ENCODE assay signal across 8 cellular contexts in the genomic region with DNA sequence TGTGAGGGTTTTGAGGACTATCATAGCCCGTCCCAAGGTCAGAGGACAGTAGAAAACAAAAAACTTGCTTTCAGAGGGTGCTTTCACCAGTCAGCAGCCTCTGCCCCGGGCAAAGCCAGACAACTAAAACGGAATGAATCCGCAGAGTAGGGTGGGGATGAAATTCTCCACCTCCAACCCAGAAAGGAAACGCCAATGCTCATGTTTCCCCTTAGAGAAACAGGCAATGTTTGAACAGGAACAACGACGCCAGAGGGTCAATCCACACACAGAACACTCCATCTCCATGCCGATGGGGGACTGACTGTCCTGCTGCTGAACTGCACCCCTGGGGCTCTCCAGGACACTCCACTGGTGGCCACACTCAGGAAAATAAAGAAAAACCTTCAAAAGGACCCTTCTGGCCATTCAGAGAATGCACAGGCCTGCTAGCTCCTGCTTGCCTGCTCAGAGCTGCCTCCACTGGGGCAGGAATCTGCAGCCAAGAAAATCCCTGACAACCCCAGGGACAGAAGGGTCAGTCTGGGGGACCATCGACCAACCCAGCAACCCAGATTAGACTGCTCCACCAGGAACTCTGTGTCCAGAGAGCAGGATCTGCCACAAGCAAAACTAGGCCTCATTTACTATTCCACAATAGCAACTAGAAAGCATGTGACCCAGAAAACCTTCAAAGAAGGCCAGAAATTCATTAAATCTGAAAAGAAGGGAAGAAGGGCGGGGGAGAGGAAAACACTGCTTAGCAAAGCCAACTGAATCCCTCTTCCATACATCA.
DNase-seq lines count a peak whose midpoint lies in the region; ATAC-seq and TF ChIP-seq lines count a peak whose summit lies in the region.

No MANE protein-coding gene starts in this region.

- H3K36me3 Mint-ChIP-seq in activated CD4-positive, alpha-beta T cell treated with anti-CD3 and anti-CD28 coated beads for 36 hours (ENCODE audit: low read depth): peaks cover 26% of the 10 kb centered on the region
- H3K36me3 Mint-ChIP-seq in activated T-helper 2 cell treated with anti-CD3 and anti-CD28 coated beads, Interferon-gamma antibody, Interleukin-2, Interleukin-4, amounts not matched to agents 10 μg/mL and 5 μg/mL and 100 μg/mL, durations not matched to agents 14 hours and 24 hours and 36 hours (ENCODE audit: low read depth): peaks cover 63% of the 10 kb centered on the region

- H4K20me1 ChIP-seq in hepatocyte (ENCODE audit: insufficient read depth, poor library complexity, severe bottlenecking): no peaks in the 10 kb centered on the region

- no peaks in the 10 kb centered on the region for H3K4me1 ChIP-seq in hepatocyte (ENCODE audit: insufficient read depth)

- no peak for ATAC-seq in activated CD4-positive, alpha-beta T cell treated with anti-CD3 and anti-CD28 coated beads for 36 hours
- no peak for ATAC-seq in HG02840 (IDR thresholded peaks at IDR 0.05; ENCODE audit: low FRiP score, unreplicated experiment)

- no peak for DNase-seq in activated CD4-positive, alpha-beta T cell treated with anti-CD3 and anti-CD28 coated beads for 36 hours
- no peak for DNase-seq in activated CD4-positive, alpha-beta T cell treated with anti-CD3 and anti-CD28 coated beads, Interleukin-2, amount 50 U/mL, for 1 hour
- DNase-seq in activated T-helper 2 cell treated with anti-CD3 and anti-CD28 coated beads, Interferon-gamma antibody, Interleukin-2, Interleukin-4, amounts not matched to agents 10 μg/mL and 5 μg/mL and 100 μg/mL, durations not matched to agents 14 hours and 24 hours and 36 hours (ENCODE audit: low spot score): no peak
- DNase-seq in hepatocyte (ENCODE audit: low spot score) (no peak), superior temporal gyrus (ENCODE audit: extremely low spot score) (peak; percentile 35), iPS-NIHi7 (ENCODE audit: extremely low spot score) (no peak)
- no peak for DNase-seq in NK-92 treated with Interleukin-12 subunit alpha and Interleukin-12 subunit beta, amount 100 ng/mL, for 24 hours (lab: John Stamatoyannopoulos, UW)

- H3K9me2 ChIP-seq in hepatocyte (replicated peaks; ENCODE audit: insufficient read depth): no peaks in the 10 kb centered on the region

- no peak overlapping the region for H3K4me2 ChIP-seq in hepatocyte

- no peaks in the 10 kb centered on the region for H3K79me2 ChIP-seq in hepatocyte

- H3K27me3 ChIP-seq in hepatocyte: no peaks in the 10 kb centered on the region

- H3K4me3 ChIP-seq in hepatocyte: no peak overlapping the region

- H3K9me3 Mint-ChIP-seq in activated CD4-positive, alpha-beta T cell treated with anti-CD3 and anti-CD28 coated beads for 36 hours (ENCODE audit: low read depth): peaks cover 11% of the 10 kb centered on the region
- H3K9me3 Mint-ChIP-seq in activated T-helper 2 cell treated with anti-CD3 and anti-CD28 coated beads, Interferon-gamma antibody, Interleukin-2, Interleukin-4, amounts not matched to agents 10 μg/mL and 5 μg/mL and 100 μg/mL, durations not matched to agents 14 hours and 24 hours and 36 hours: peaks cover 16% of the 10 kb centered on the region

- no peaks in the 10 kb centered on the region for H3K36me3 ChIP-seq in hepatocyte (replicated peaks; ENCODE audit: insufficient read depth, low read depth)

- peak overlapping the region; percentile 61 for H3K27ac ChIP-seq in hepatocyte

- peak overlapping the region; percentile 52 for H3K4me3 Mint-ChIP-seq in activated CD4-positive, alpha-beta T cell treated with anti-CD3 and anti-CD28 coated beads for 36 hours
- H3K4me3 Mint-ChIP-seq in activated T-helper 2 cell treated with anti-CD3 and anti-CD28 coated beads, Interferon-gamma antibody, Interleukin-2, Interleukin-4, amounts not matched to agents 10 μg/mL and 5 μg/mL and 100 μg/mL, durations not matched to agents 14 hours and 24 hours and 36 hours (ENCODE audit: low read depth): peak overlapping the region; percentile 48

- WGBS in hepatocyte (ENCODE audit: low lambda C conversion rate, missing lambda C conversion rate): 82% methylated on average over 10 of the region's 10 CpGs

- peaks cover 93% of the 10 kb centered on the region for H3K4me1 Mint-ChIP-seq in activated CD4-positive, alpha-beta T cell treated with anti-CD3 and anti-CD28 coated beads for 36 hours
- peaks cover 86% of the 10 kb centered on the region for H3K4me1 Mint-ChIP-seq in activated T-helper 2 cell treated with anti-CD3 and anti-CD28 coated beads, Interferon-gamma antibody, Interleukin-2, Interleukin-4, amounts not matched to agents 10 μg/mL and 5 μg/mL and 100 μg/mL, durations not matched to agents 14 hours and 24 hours and 36 hours (ENCODE audit: low read depth)

- no peak for TF ChIP-seq CTCF in hepatocyte (IDR thresholded peaks at IDR 0.05; ENCODE audit: poor library complexity)

- H3K27ac Mint-ChIP-seq in activated CD4-positive, alpha-beta T cell treated with anti-CD3 and anti-CD28 coated beads for 36 hours: peak overlapping the region; percentile 93
- peak overlapping the region; percentile 100 for H3K27ac Mint-ChIP-seq in activated T-helper 2 cell treated with anti-CD3 and anti-CD28 coated beads, Interferon-gamma antibody, Interleukin-2, Interleukin-4, amounts not matched to agents 10 μg/mL and 5 μg/mL and 100 μg/mL, durations not matched to agents 14 hours and 24 hours and 36 hours

- no peaks in the 10 kb centered on the region for H3K9me3 ChIP-seq in hepatocyte (ENCODE audit: low read depth)

- intact Hi-C loops in activated CD4-positive, alpha-beta T cell treated with anti-CD3 and anti-CD28 coated beads for 36 hours (cut with DNase I, micrococcal nuclease): loop anchor here in 1 of 2 experiments (1.0 kb wide), 2 partner anchors 169 to 400 kb away; no protein-coding TSS in a partner anchor
- intact Hi-C loops in activated T-helper 2 cell treated with anti-CD3 and anti-CD28 coated beads, Interferon-gamma antibody, Interleukin-2, Interleukin-4, amounts not matched to agents 10 μg/mL and 5 μg/mL and 100 μg/mL, durations not matched to agents 14 hours and 24 hours and 36 hours (cut with micrococcal nuclease): loop anchor here (1.0 kb wide), 1 partner anchor 74 kb away; no protein-coding TSS in a partner anchor

- POLR2A ChIA-PET in activated CD4-positive, alpha-beta T cell treated with anti-CD3 and anti-CD28 coated beads for 36 hours (lab: Charles Lee): interaction anchor here (0.7 to 2.1 kb wide), 15 partner anchors 24 to 402 kb away, joined by 4 to 19 read pairs (median 7); partner anchors contain the start of gene IRF2BP2

- no peaks in the 10 kb centered on the region for H3K27me3 Mint-ChIP-seq in activated CD4-positive, alpha-beta T cell treated with anti-CD3 and anti-CD28 coated beads for 36 hours
- no peaks in the 10 kb centered on the region for H3K27me3 Mint-ChIP-seq in activated T-helper 2 cell treated with anti-CD3 and anti-CD28 coated beads, Interferon-gamma antibody, Interleukin-2, Interleukin-4, amounts not matched to agents 10 μg/mL and 5 μg/mL and 100 μg/mL, durations not matched to agents 14 hours and 24 hours and 36 hours (ENCODE audit: low read depth)

- CTCF ChIA-PET in activated CD4-positive, alpha-beta T cell treated with anti-CD3 and anti-CD28 coated beads for 36 hours (lab: Charles Lee): interaction anchor here (0.6 to 1.9 kb wide), 12 partner anchors 13 to 525 kb away, joined by 3 to 8 read pairs (median 4); no protein-coding TSS in a partner anchor

- no peak overlapping the region for H2AFZ ChIP-seq in hepatocyte
